1 cellular context compared by ENCODE assay signal in the genomic region with DNA sequence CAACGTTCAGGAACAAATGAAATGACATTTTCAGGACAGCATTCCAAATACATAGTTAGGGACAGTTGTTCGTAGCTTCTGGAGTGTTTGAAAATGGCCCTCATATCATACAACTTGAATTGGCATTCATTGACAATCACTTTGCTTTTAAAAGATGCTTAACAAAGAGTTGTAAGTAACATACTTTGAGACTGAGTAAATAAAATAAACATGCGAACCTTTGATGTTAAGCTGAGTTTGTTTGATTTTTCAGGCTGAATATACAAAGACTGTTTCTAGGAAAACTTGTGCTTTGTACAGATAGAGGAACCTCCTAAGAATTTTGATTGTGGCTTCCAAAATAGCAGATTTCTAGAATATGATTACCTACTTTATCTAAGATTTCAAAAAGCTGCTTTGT.
TF ChIP-seq lines count a peak whose summit lies in the region.

No MANE protein-coding gene starts in this region.

TF ChIP-seq in HepG2, 621 proteins besides CTCF, POLR2A, EP300 and RAD21 (continued from another document and continues in another):
- TF ChIP-seq CSRNP1 (CRISPR knock-in tag; IDR thresholded peaks at IDR 0.05) (no peak), IRF2 (CRISPR knock-in tag; IDR thresholded peaks at IDR 0.05) (no peak), MEF2D (CRISPR knock-in tag; IDR thresholded peaks at IDR 0.05) (no peak), ZFP62 (CRISPR knock-in tag; IDR thresholded peaks at IDR 0.05) (no peak), GMEB2 (CRISPR knock-in tag; IDR thresholded peaks at IDR 0.05; ENCODE audit: low read depth) (no peak), ZNF460 (CRISPR knock-in tag; IDR thresholded peaks at IDR 0.05; ENCODE audit: borderline replicate concordance) (no peak), ETV6 (CRISPR knock-in tag; conservative IDR thresholded peaks at IDR 0.05) (no peak), RARA (CRISPR knock-in tag; IDR thresholded peaks at IDR 0.05) (peak; percentile 82), EZH2 (conservative IDR thresholded peaks at IDR 0.05; ENCODE audit: low read depth, low read length) (no peak), CREB3 (CRISPR knock-in tag; IDR thresholded peaks at IDR 0.05) (no peak), ZGPAT (CRISPR knock-in tag; IDR thresholded peaks at IDR 0.05) (peak; percentile 60; the same call in 1 of the 2 replicates), ATRX (CRISPR knock-in tag; IDR thresholded peaks at IDR 0.05; ENCODE audit: borderline replicate concordance) (no peak), ZNF724P (CRISPR knock-in tag; IDR thresholded peaks at IDR 0.05; ENCODE audit: borderline replicate concordance) (no peak), HMG20B (CRISPR knock-in tag; conservative IDR thresholded peaks at IDR 0.05) (no peak), GTF2F1 (IDR thresholded peaks at IDR 0.05; ENCODE audit: low read length) (no peak), NFATC3 (CRISPR knock-in tag; IDR thresholded peaks at IDR 0.05) (no peak), FOXK1 (CRISPR knock-in tag; IDR thresholded peaks at IDR 0.05; ENCODE audit: borderline replicate concordance, low read depth) (0 out of 2 replicates have a peak, but pooled peaks have one; percentile 20), ZBTB20 (CRISPR knock-in tag; IDR thresholded peaks at IDR 0.05; ENCODE audit: borderline replicate concordance, low read depth) (no peak), ZSCAN9 (CRISPR knock-in tag; IDR thresholded peaks at IDR 0.05; ENCODE audit: borderline replicate concordance) (peak; percentile 19; the same call in 1 of the 2 replicates), ZNF432 (CRISPR knock-in tag; IDR thresholded peaks at IDR 0.05; ENCODE audit: borderline replicate concordance) (no peak), ZNF75D (CRISPR knock-in tag; IDR thresholded peaks at IDR 0.05; ENCODE audit: borderline replicate concordance) (no peak), MTF1 (CRISPR knock-in tag; IDR thresholded peaks at IDR 0.05) (no peak), ZNF296 (CRISPR knock-in tag; conservative IDR thresholded peaks at IDR 0.05) (no peak), SALL1 (CRISPR knock-in tag; IDR thresholded peaks at IDR 0.05) (no peak), POLR2G (IDR thresholded peaks at IDR 0.05; ENCODE audit: low read depth, low read length) (no peak), NR2F1 (CRISPR knock-in tag; IDR thresholded peaks at IDR 0.05) (peak in 1 of 2 experiments; percentile 21; a peak in 1 of 4 replicates), ZBTB40 (IDR thresholded peaks at IDR 0.05) (no peak), ZBTB40 (CRISPR knock-in tag; IDR thresholded peaks at IDR 0.05) (no peak), KLF6 (CRISPR knock-in tag; IDR thresholded peaks at IDR 0.05) (no peak), CREM (IDR thresholded peaks at IDR 0.05) (peak; percentile 74), CREM (CRISPR knock-in tag; IDR thresholded peaks at IDR 0.05) (no peak), SOX5 (CRISPR knock-in tag; IDR thresholded peaks at IDR 0.05; ENCODE audit: borderline replicate concordance) (peak; percentile 97), LCORL (IDR thresholded peaks at IDR 0.05) (no peak), LCORL (CRISPR knock-in tag; IDR thresholded peaks at IDR 0.05) (0 out of 2 replicates have a peak, but pooled peaks have one; percentile 37)
- TF ChIP-seq, protein P1, sequence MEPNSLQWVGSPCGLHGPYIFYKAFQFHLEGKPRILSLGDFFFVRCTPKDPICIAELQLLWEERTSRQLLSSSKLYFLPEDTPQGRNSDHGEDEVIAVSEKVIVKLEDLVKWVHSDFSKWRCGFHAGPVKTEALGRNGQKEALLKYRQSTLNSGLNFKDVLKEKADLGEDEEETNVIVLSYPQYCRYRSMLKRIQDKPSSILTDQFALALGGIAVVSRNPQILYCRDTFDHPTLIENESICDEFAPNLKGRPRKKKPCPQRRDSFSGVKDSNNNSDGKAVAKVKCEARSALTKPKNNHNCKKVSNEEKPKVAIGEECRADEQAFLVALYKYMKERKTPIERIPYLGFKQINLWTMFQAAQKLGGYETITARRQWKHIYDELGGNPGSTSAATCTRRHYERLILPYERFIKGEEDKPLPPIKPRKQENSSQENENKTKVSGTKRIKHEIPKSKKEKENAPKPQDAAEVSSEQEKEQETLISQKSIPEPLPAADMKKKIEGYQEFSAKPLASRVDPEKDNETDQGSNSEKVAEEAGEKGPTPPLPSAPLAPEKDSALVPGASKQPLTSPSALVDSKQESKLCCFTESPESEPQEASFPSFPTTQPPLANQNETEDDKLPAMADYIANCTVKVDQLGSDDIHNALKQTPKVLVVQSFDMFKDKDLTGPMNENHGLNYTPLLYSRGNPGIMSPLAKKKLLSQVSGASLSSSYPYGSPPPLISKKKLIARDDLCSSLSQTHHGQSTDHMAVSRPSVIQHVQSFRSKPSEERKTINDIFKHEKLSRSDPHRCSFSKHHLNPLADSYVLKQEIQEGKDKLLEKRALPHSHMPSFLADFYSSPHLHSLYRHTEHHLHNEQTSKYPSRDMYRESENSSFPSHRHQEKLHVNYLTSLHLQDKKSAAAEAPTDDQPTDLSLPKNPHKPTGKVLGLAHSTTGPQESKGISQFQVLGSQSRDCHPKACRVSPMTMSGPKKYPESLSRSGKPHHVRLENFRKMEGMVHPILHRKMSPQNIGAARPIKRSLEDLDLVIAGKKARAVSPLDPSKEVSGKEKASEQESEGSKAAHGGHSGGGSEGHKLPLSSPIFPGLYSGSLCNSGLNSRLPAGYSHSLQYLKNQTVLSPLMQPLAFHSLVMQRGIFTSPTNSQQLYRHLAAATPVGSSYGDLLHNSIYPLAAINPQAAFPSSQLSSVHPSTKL (CRISPR knock-in tag; IDR thresholded peaks at IDR 0.05), result peak; percentile 96
- TF ChIP-seq, protein P2, sequence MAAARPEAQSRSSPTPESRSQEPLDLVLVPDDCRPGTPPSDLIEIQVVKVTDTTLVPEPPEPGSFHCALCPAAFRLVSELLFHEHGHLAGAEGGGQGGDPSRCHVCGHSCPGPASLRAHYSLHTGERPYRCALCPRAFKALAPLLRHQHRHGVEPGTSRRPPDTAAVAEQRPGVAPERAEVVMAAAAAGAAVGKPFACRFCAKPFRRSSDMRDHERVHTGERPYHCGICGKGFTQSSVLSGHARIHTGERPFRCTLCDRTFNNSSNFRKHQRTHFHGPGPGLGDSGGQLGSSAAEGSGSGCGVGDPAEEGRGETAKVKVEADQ (CRISPR knock-in tag; IDR thresholded peaks at IDR 0.05; ENCODE audit: borderline replicate concordance), result no peak
